Comparison of ENCODE assay signal across 8 cellular contexts in the genomic region with DNA sequence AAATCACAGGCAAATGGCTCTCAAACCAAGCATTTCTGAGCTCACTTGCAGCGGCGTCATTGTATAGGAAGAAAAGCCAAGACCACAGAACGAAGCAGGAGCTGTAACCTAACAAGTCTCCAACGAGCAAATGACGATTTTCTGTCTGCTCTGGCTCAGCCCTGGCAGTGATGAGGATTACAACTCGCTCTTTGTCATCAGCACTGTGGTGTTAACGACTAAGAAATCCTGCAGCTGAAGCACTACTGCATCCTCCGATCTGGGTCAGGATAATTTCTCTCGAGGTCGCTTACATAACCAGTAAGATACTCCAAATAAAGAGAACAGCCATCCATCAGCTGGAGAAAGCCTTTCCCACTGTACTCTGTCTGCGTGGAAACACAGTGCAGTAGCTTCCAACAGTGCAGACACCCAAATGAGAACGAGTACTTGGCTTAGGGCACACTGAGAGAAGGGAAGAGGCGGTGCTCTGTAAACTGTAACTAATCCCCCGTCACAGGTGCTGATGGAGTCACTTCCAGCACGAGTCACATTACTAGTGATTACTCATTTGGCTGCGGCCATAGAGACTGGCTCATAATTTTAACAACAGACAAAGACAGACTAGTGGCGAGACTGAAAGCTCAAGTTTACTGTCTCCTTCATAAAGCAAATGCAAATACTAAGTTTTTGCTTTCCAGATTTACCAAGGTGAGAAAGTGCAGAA.
A peak's percentile ranks its signal among the peaks of the same experiment; 100 is the strongest.
DNase-seq lines count a peak whose midpoint lies in the region; ATAC-seq and TF ChIP-seq lines count a peak whose summit lies in the region.

No MANE protein-coding gene starts in this region.

- H3K36me3 Mint-ChIP-seq in CD14-positive monocyte = peaks cover 1 to 4% of the 10 kb centered on the region in 2 donors

- H3K4me1 Mint-ChIP-seq in CD14-positive monocyte = peaks cover 16% of the 10 kb centered on the region

- intact Hi-C loops in CD14-positive monocyte (cut with micrococcal nuclease) = loop anchor here (5.0 to 10.0 kb wide), 4 partner anchors 196 to 436 kb away; a partner anchor contains a TSS
- intact Hi-C loops in lower lobe of right lung (cut with DNase I) = no loop called here

- H3K27me3 ChIP-seq in ectodermal cell (ENCODE audit: control insufficient read depth, insufficient read depth, low read length, poor library complexity, severe bottlenecking) = no peaks in the 10 kb centered on the region
- no peaks in the 10 kb centered on the region for H3K27me3 ChIP-seq in lower lobe of right lung (ENCODE audit: low read depth)

- H3K4me3 Mint-ChIP-seq in CD14-positive monocyte = peak overlapping the region; percentile 95 to 97

- no peaks in the 10 kb centered on the region for H3K4me1 ChIP-seq in ectodermal cell (ENCODE audit: control insufficient read depth, insufficient read depth, low read length)
- peaks cover 21% of the 10 kb centered on the region for H3K4me1 ChIP-seq in lower lobe of right lung

- H3K9me3 ChIP-seq in ectodermal cell (ENCODE audit: control insufficient read depth, low read length) = no peaks in the 10 kb centered on the region
- H3K9me3 ChIP-seq in lower lobe of right lung = no peaks in the 10 kb centered on the region

- peak overlapping the region; percentile 45 for H3K4me3 ChIP-seq in ectodermal cell (ENCODE audit: insufficient read depth, low read depth, low read length)
- peak overlapping the region; percentile 58 for H3K4me3 ChIP-seq in lower lobe of right lung

- 0 to 1% methylated on average over 17 of the region's 17 CpGs for WGBS in ectodermal cell, 2 experiments

- H3K36me3 ChIP-seq in ectodermal cell (ENCODE audit: control insufficient read depth, insufficient read depth, low read length) (no peaks in the 10 kb centered on the region), lower lobe of right lung (no peaks in the 10 kb centered on the region)

- H3K27ac ChIP-seq in ectodermal cell (ENCODE audit: insufficient read depth, low read depth, low read length, poor library complexity, severe bottlenecking) (peak overlapping the region; percentile 91), lower lobe of right lung (peak overlapping the region; percentile 93)

- no peaks in the 10 kb centered on the region for H3K9me3 Mint-ChIP-seq in CD14-positive monocyte

- DNase-seq in CD14-positive monocyte (ENCODE audit: low spot score) (peak; percentile 94), NCI-H526 treated with DMSO at 0.1 percent for 48 hours (lab: John Stamatoyannopoulos, UW) (peak; percentile 89), lower lobe of right lung (peak; percentile 70)
- peak; percentile 65 to 76 for DNase-seq in activated CD4-positive, alpha-beta T cell treated with anti-CD3 and anti-CD28 coated beads, Interleukin-2, amount 50 U/mL, for 48 hours
- peak; percentile 49 to 73 (median 55) for DNase-seq in stimulated activated CD4-positive, alpha-beta T cell treated with anti-CD3 and anti-CD28 coated beads, TNF-alpha, amount 100 ng/mL, for 4 hours (ENCODE audit: low read depth in 3 of 3)

- no peaks in the 10 kb centered on the region for H3K27me3 Mint-ChIP-seq in CD14-positive monocyte (ENCODE audit: low read depth in 3 of 3)

- peak; percentile 96 for ATAC-seq in GM19324 (IDR thresholded peaks at IDR 0.05; ENCODE audit: low FRiP score, unreplicated experiment)
- peak; percentile 83 for ATAC-seq in HG03469 (IDR thresholded peaks at IDR 0.05; ENCODE audit: unreplicated experiment)
- ATAC-seq in lower lobe of right lung = peak; percentile 96 to 98

- peak overlapping the region; percentile 96 to 99 (median 98) for H3K27ac Mint-ChIP-seq in CD14-positive monocyte

- TF ChIP-seq CTCF in CD14-positive monocyte (IDR thresholded peaks at IDR 0.05) = peak; percentile 27
- peak; percentile 32 for TF ChIP-seq CTCF in lower lobe of right lung (IDR thresholded peaks at IDR 0.05)

Comparison
In these comparisons a context has a peak if more than half of its experiments do, and no peak if none do; other contexts are left out.
1. Peak in every context shown above with its lines: DNase-seq, ATAC-seq, H3K4me3 ChIP-seq and H3K27ac ChIP-seq.